Comparison of ENCODE assay signal across 9 cellular contexts in genomic region chr1:27301052-27301422, GRCh38. TPM values are rescaled to one million over a fixed set of nuclear protein-coding genes. Genes with fewer than 3 reads are reported as not detected.
DNase-seq lines count a peak whose midpoint lies in the region; ATAC-seq, FAIRE-seq and TF ChIP-seq lines count a peak whose summit lies in the region.
"Had no signal": no experiment of that assay in that cellular context is flagged by ENCODE, and none has a peak within 500 bp of the region (broad histone marks: within the 10 kb centered on the region; RNA-seq: fewer than 3 reads in every experiment).

No MANE protein-coding gene starts in this region.

- no peak for ATAC-seq in omental fat pad (ENCODE audit: low FRiP score)

- H4K20me1 ChIP-seq in osteoblast (ENCODE audit: insufficient read depth, low read length): no peaks in the 10 kb centered on the region

- H3K4me1 ChIP-seq in osteoblast (ENCODE audit: insufficient read depth, low read length): peaks cover 24% of the 10 kb centered on the region

- CTCF ChIA-PET in AG04450 (lab: Charles Lee): interaction anchor here (0.6 to 10.3 kb wide), 27 partner anchors 9 to 360 kb away, joined by 3 to 168 read pairs (median 5); partner anchors contain the start of genes AHDC1, GPR3 and MAP3K6

- DNase-seq in AG04450 (ENCODE audit: low read depth, low spot score): no peak
- DNase-seq in NCI-H69 (lab: John Stamatoyannopoulos, UW): peak; percentile 44
- DNase-seq in dorsolateral prefrontal cortex: peak in 1 of 10 donors; percentile 29
- no peak for DNase-seq in osteoblast (ENCODE audit: insufficient read length, low spot score, missing footprints)
- DNase-seq in NOMO-1 treated with DMSO at 0.1 percent for 48 hours (lab: John Stamatoyannopoulos, UW; ENCODE audit: unreplicated experiment): no peak
- no peak for DNase-seq in omental fat pad (ENCODE audit: low spot score)
- no peak for DNase-seq in NCI-H2107 (lab: John Stamatoyannopoulos, UW)
- no peak for DNase-seq in D721Med (ENCODE audit: insufficient read length, low spot score)

- H3K27me3 ChIP-seq in AG04450 (ENCODE audit: control insufficient read depth, insufficient read depth, low read length) (no peaks in the 10 kb centered on the region), dorsolateral prefrontal cortex (no peaks in the 10 kb centered on the region), osteoblast (ENCODE audit: insufficient read depth, low read length) (no peaks in the 10 kb centered on the region)

- H3K36me3 ChIP-seq in osteoblast (ENCODE audit: insufficient read depth, low read length): peaks cover 26% of the 10 kb centered on the region

- TF ChIP-seq CTCF in AG04450 (IDR thresholded peaks at IDR 0.05; ENCODE audit: low read depth, low read length) (no peak), dorsolateral prefrontal cortex (IDR thresholded peaks at IDR 0.05 in 54 of 56, conservative IDR thresholded peaks at IDR 0.05 in 2 of 56; ENCODE audit: low read depth in 1 of 56, partially characterized antibody in 56 of 56) (peak in 19 of 56 donors; percentile 0 to 47 (median 20)), osteoblast (IDR thresholded peaks at IDR 0.05; ENCODE audit: extremely low read depth, low read depth, low read length) (no peak), omental fat pad (IDR thresholded peaks at IDR 0.05) (no peak), D721Med (IDR thresholded peaks at IDR 0.05; ENCODE audit: insufficient read depth, missing control alignments) (no peak)

- H3K4me3 ChIP-seq in AG04450 (ENCODE audit: low read depth, low read length) (no peak overlapping the region; the same call in 1 of the 2 replicates), dorsolateral prefrontal cortex (no peak overlapping the region), osteoblast (ENCODE audit: insufficient read depth, low read length) (no peak overlapping the region)

- no peaks in the 10 kb centered on the region for H3K79me2 ChIP-seq in osteoblast (ENCODE audit: insufficient read depth, low read length)

- POLR2A ChIA-PET in AG04450 (lab: Yijun Ruan, JAX): interaction anchor here (0.9 to 2.4 kb wide), 7 partner anchors 13 to 303 kb away, joined by 3 to 27 read pairs (median 8); partner anchors contain the start of genes AHDC1 and MAP3K6

- intact Hi-C loops in dorsolateral prefrontal cortex (cut with DNase I): loop anchor here (1.0 to 2.0 kb wide), 3 partner anchors 19 to 362 kb away; no protein-coding TSS in a partner anchor

- peak overlapping the region; percentile 97 for H3K27ac ChIP-seq in AG04450 (ENCODE audit: low read depth, low read length)
- H3K27ac ChIP-seq in dorsolateral prefrontal cortex: peak overlapping the region in 55 of 59 donors; percentile 5 to 97 (median 84)
- H3K27ac ChIP-seq in osteoblast (ENCODE audit: low read depth, low read length): peak overlapping the region; percentile 27

- no peak overlapping the region for H2AFZ ChIP-seq in osteoblast (ENCODE audit: low read length)

- H3K4me2 ChIP-seq in osteoblast (ENCODE audit: insufficient read depth, low read length): no peak overlapping the region

- FAIRE-seq in D721Med (lab: Jason Lieb, UNC): no peak
- FAIRE-seq: frontal cortex had no signal

- H3K9me3 ChIP-seq in AG04450 (ENCODE audit: control insufficient read depth, insufficient read depth, low read length) (no peaks in the 10 kb centered on the region), osteoblast (ENCODE audit: low read depth, low read length) (no peaks in the 10 kb centered on the region)

RNA-seq across cellular contexts. Expression of gene TMEM222, which starts 20.9 kb away (rescaled TPM):
- polyA plus RNA-seq in AG04450 (2011; rRNA removed): 27.8 and 37.2 TPM in 2 replicates
- 44.2 and 59.3 TPM in 2 replicates for polyA minus RNA-seq in AG04450 (2011; rRNA and poly(A)+ RNA removed)
- total RNA-seq in dorsolateral prefrontal cortex (10 to 100 TPM; 37.6 to 69.9 (median 51.8) TPM), osteoblast (23.9 and 30.4 TPM in 2 replicates), omental fat pad (10 to 100 TPM; 17.3 to 27.1 (median 23.7) TPM)

RNA-seq across cellular contexts. Expression of gene SYTL1, which starts 40.8 kb away (rescaled TPM):
- polyA plus RNA-seq in AG04450 (2011; rRNA removed): 0.32 and 0.35 TPM in 2 replicates
- polyA minus RNA-seq in AG04450 (2011; rRNA and poly(A)+ RNA removed): 0.17 and 0.18 TPM in 2 replicates
- total RNA-seq in dorsolateral prefrontal cortex (1 to 10 TPM in 98 of 120 experiments, under 1 TPM in 22; 0.37 to 5.3 (median 2.2) TPM), osteoblast (under 0.01 TPM in 1 of 2 replicates, not detected in the other), omental fat pad (1 to 10 TPM; 1.2 to 4.3 (median 1.9) TPM)
- total RNA-seq: frontal cortex had no signal

Comparison
In these comparisons a context has a peak if more than half of its experiments do, and no peak if none do; other contexts are left out.
1. H3K27ac ChIP-seq: peak in every context shown above with its lines; median percentile 97 in AG04450; 84 in dorsolateral prefrontal cortex; 27 in osteoblast.